Comparison of ENCODE assay signal across 39 cellular contexts in the genomic region with DNA sequence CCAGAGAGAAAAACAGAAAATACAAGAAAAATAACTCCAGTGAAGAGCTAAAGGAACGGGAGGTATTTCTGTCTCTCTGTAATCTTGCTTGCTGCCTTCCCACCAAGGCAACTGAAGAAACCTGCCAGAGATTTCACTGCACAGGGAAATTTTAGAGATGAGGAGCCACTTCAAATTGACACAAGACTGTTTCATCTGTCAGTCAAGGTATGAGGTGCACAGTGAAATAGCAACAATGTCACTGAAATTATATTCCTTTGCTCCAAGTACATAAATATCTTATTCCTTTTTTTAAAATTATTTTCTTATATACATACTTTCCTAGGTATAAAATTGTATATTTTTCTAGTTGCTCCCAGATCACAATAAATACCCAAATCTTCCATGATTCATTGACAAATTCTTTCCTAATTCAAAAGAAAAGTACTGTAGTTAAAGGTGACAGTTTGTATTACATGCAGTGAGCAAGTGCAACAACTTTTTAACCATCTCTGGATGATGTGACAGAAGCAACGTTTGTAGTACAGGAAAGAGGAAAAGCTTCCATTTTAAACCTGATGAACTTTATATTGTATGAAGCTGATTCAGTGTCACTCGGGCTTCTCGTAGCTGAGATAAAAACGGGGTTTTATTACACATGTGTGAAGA.
"Had no signal": no experiment of that assay in that cellular context is flagged by ENCODE, and none has a peak within 500 bp of the region (broad histone marks: within the 10 kb centered on the region; RNA-seq: fewer than 3 reads in every experiment).

No MANE protein-coding gene starts in this region.

- H3K9me3 ChIP-seq: ascending aorta had no signal

- H3K27ac Mint-ChIP-seq: activated CD4-positive, alpha-beta memory T cell treated with anti-CD3 and anti-CD28 coated beads, Interleukin-2, amount 10 ng/mL, durations not matched to agents 7 days and 5 days; activated CD4-positive, alpha-beta T cell treated with anti-CD3 and anti-CD28 coated beads for 36 hours; activated CD4-positive, alpha-beta T cell treated with anti-CD3 and anti-CD28 coated beads, Interleukin-2, amount 10 ng/mL, durations not matched to agents 7 days and 5 days; activated CD8-positive, alpha-beta memory T cell treated with anti-CD3 and anti-CD28 coated beads, Interleukin-2, amount 10 ng/mL, durations not matched to agents 7 days and 5 days; activated CD8-positive, alpha-beta T cell treated with anti-CD3 and anti-CD28 coated beads, Interleukin-2, amount 10 ng/mL, durations not matched to agents 7 days and 5 days; activated naive CD4-positive, alpha-beta T cell treated with anti-CD3 and anti-CD28 coated beads, Interleukin-2, amount 10 ng/mL, durations not matched to agents 7 days and 5 days; activated naive CD4-positive, alpha-beta T cell treated with anti-CD3 and anti-CD28 coated beads, Interleukin-2, amount 50 U/mL, for 24 hours; activated naive CD8-positive, alpha-beta T cell; activated naive CD8-positive, alpha-beta T cell treated with anti-CD3 and anti-CD28 coated beads, Interleukin-2, amount 10 ng/mL, durations not matched to agents 7 days and 5 days; activated naive CD8-positive, alpha-beta T cell treated with anti-CD3 and anti-CD28 coated beads, Interleukin-2, amount 50 U/mL, for 24 hours; activated T-cell treated with anti-CD3 and anti-CD28 coated beads, Interleukin-2, amount 50 U/mL, for 24 hours; activated T-helper 2 cell treated with anti-CD3 and anti-CD28 coated beads, Interferon-gamma antibody, Interleukin-2, Interleukin-4, amounts not matched to agents 10 μg/mL and 5 μg/mL and 100 μg/mL, durations not matched to agents 14 hours and 24 hours and 36 hours; T-helper 1 cell treated with Interleukin-12 subunit alpha and Interleukin-12 subunit beta and Interleukin-4 antibody, amounts not matched to agents 30 μg/mL and 1 μg/mL, for 36 hours; T-helper 2 cell treated with Interferon-gamma antibody and Interleukin-4, amounts not matched to agents 5 μg/mL and 100 μg/mL, for 36 hours; WTC11 had no signal

- H3K4me1 ChIP-seq: ascending aorta had no signal

- H3K36me3 ChIP-seq: ascending aorta, cardiac muscle cell, WERI-Rb-1 had no signal

- H3K4me3 Mint-ChIP-seq: activated CD4-positive, alpha-beta memory T cell treated with anti-CD3 and anti-CD28 coated beads, Interleukin-2, amount 10 ng/mL, durations not matched to agents 7 days and 5 days; activated CD4-positive, alpha-beta T cell treated with anti-CD3 and anti-CD28 coated beads for 36 hours; activated CD4-positive, alpha-beta T cell treated with anti-CD3 and anti-CD28 coated beads, Interleukin-2, amount 10 ng/mL, durations not matched to agents 7 days and 5 days; activated CD8-positive, alpha-beta memory T cell treated with anti-CD3 and anti-CD28 coated beads, Interleukin-2, amount 10 ng/mL, durations not matched to agents 7 days and 5 days; activated CD8-positive, alpha-beta T cell treated with anti-CD3 and anti-CD28 coated beads, Interleukin-2, amount 10 ng/mL, durations not matched to agents 7 days and 5 days; activated naive CD4-positive, alpha-beta T cell treated with anti-CD3 and anti-CD28 coated beads, Interleukin-2, amount 10 ng/mL, durations not matched to agents 7 days and 5 days; activated naive CD4-positive, alpha-beta T cell treated with anti-CD3 and anti-CD28 coated beads, Interleukin-2, amount 50 U/mL, for 24 hours; activated naive CD8-positive, alpha-beta T cell; activated naive CD8-positive, alpha-beta T cell treated with anti-CD3 and anti-CD28 coated beads, Interleukin-2, amount 10 ng/mL, durations not matched to agents 7 days and 5 days; activated naive CD8-positive, alpha-beta T cell treated with anti-CD3 and anti-CD28 coated beads, Interleukin-2, amount 50 U/mL, for 24 hours; activated T-cell treated with anti-CD3 and anti-CD28 coated beads, Interleukin-2, amount 50 U/mL, for 24 hours; brain; central memory CD8-positive, alpha-beta T cell; T-helper 1 cell treated with Interleukin-12 subunit alpha and Interleukin-12 subunit beta and Interleukin-4 antibody, amounts not matched to agents 30 μg/mL and 1 μg/mL, for 36 hours; T-helper 2 cell treated with Interferon-gamma antibody and Interleukin-4, amounts not matched to agents 5 μg/mL and 100 μg/mL, for 36 hours; WTC11 had no signal

- H3K9me3 Mint-ChIP-seq: activated CD4-positive, alpha-beta memory T cell treated with anti-CD3 and anti-CD28 coated beads, Interleukin-2, amount 10 ng/mL, durations not matched to agents 7 days and 5 days; activated CD4-positive, alpha-beta T cell treated with anti-CD3 and anti-CD28 coated beads, Interleukin-2, amount 10 ng/mL, durations not matched to agents 7 days and 5 days; activated naive CD4-positive, alpha-beta T cell treated with anti-CD3 and anti-CD28 coated beads, Interleukin-2, amount 50 U/mL, for 24 hours; activated naive CD8-positive, alpha-beta T cell treated with anti-CD3 and anti-CD28 coated beads, Interleukin-2, amount 10 ng/mL, durations not matched to agents 7 days and 5 days; activated naive CD8-positive, alpha-beta T cell treated with anti-CD3 and anti-CD28 coated beads, Interleukin-2, amount 50 U/mL, for 24 hours; activated T-helper 2 cell treated with anti-CD3 and anti-CD28 coated beads, Interferon-gamma antibody, Interleukin-2, Interleukin-4, amounts not matched to agents 10 μg/mL and 5 μg/mL and 100 μg/mL, durations not matched to agents 14 hours and 24 hours and 36 hours; T-helper 1 cell treated with Interleukin-12 subunit alpha and Interleukin-12 subunit beta and Interleukin-4 antibody, amounts not matched to agents 30 μg/mL and 1 μg/mL, for 36 hours; T-helper 2 cell treated with Interferon-gamma antibody and Interleukin-4, amounts not matched to agents 5 μg/mL and 100 μg/mL, for 36 hours; WTC11 had no signal

- H3K4me3 ChIP-seq: ascending aorta, cardiac muscle cell had no signal

- H3K27ac ChIP-seq: ascending aorta, cardiac muscle cell, WERI-Rb-1 had no signal

- DNase-seq: activated CD4-positive, alpha-beta memory T cell treated with anti-CD3 and anti-CD28 coated beads, Interleukin-2, amount 10 ng/mL, durations not matched to agents 7 days and 5 days; activated CD4-positive, alpha-beta T cell treated with anti-CD3 and anti-CD28 coated beads for 1 hour; activated CD4-positive, alpha-beta T cell treated with anti-CD3 and anti-CD28 coated beads for 36 hours; activated CD4-positive, alpha-beta T cell treated with anti-CD3 and anti-CD28 coated beads for 48 hours; activated CD4-positive, alpha-beta T cell treated with anti-CD3 and anti-CD28 coated beads, Interleukin-2, amount 10 ng/mL, durations not matched to agents 7 days and 5 days; activated CD4-positive, alpha-beta T cell treated with anti-CD3 and anti-CD28 coated beads, Interleukin-2, amount 50 U/mL, for 48 hours; activated CD4-positive, CD25-positive, alpha-beta regulatory T cell; activated CD8-positive, alpha-beta memory T cell treated with anti-CD3 and anti-CD28 coated beads for 24 hours; activated CD8-positive, alpha-beta memory T cell treated with anti-CD3 and anti-CD28 coated beads, Interleukin-2, amount 10 ng/mL, durations not matched to agents 7 days and 5 days; activated CD8-positive, alpha-beta memory T cell treated with anti-CD3 and anti-CD28 coated beads, Interleukin-2, amount 50 U/mL, for 48 hours; activated CD8-positive, alpha-beta T cell treated with anti-CD3 and anti-CD28 coated beads, Interleukin-2, amount 10 ng/mL, durations not matched to agents 7 days and 5 days; activated effector memory CD4-positive, alpha-beta T cell treated with Interleukin-2 at 50 U/mL for 16 hours; activated gamma-delta T cell; activated naive CD4-positive, alpha-beta T cell treated with anti-CD3 and anti-CD28 coated beads, Interleukin-2, amount 10 ng/mL, durations not matched to agents 7 days and 5 days; activated naive CD4-positive, alpha-beta T cell treated with Interleukin-2 at 50 U/mL for 16 hours; activated naive CD8-positive, alpha-beta T cell treated with anti-CD3 and anti-CD28 coated beads, Interleukin-2, amount 10 ng/mL, durations not matched to agents 7 days and 5 days; activated naive CD8-positive, alpha-beta T cell treated with anti-CD3 and anti-CD28 coated beads, Interleukin-2, amount 50 U/mL, for 24 hours; activated T-cell treated with anti-CD3 and anti-CD28 coated beads, Interleukin-2, amount 50 U/mL, for 24 hours; activated T-cell treated with anti-CD3 and anti-CD28 coated beads, Interleukin-2, amount 50 U/mL, for 48 hours; amygdala; anterior cingulate cortex; SW 1271; T-helper 1 cell; T-helper 2 cell; T-helper 9 cell; WERI-Rb-1 had no signal

- H3K27me3 Mint-ChIP-seq: activated CD4-positive, alpha-beta memory T cell treated with anti-CD3 and anti-CD28 coated beads, Interleukin-2, amount 10 ng/mL, durations not matched to agents 7 days and 5 days; activated CD4-positive, alpha-beta T cell treated with anti-CD3 and anti-CD28 coated beads for 36 hours; activated CD4-positive, alpha-beta T cell treated with anti-CD3 and anti-CD28 coated beads, Interleukin-2, amount 10 ng/mL, durations not matched to agents 7 days and 5 days; activated CD8-positive, alpha-beta memory T cell treated with anti-CD3 and anti-CD28 coated beads, Interleukin-2, amount 10 ng/mL, durations not matched to agents 7 days and 5 days; activated naive CD4-positive, alpha-beta T cell treated with anti-CD3 and anti-CD28 coated beads, Interleukin-2, amount 10 ng/mL, durations not matched to agents 7 days and 5 days; activated naive CD4-positive, alpha-beta T cell treated with anti-CD3 and anti-CD28 coated beads, Interleukin-2, amount 50 U/mL, for 24 hours; activated naive CD8-positive, alpha-beta T cell; activated naive CD8-positive, alpha-beta T cell treated with anti-CD3 and anti-CD28 coated beads, Interleukin-2, amount 10 ng/mL, durations not matched to agents 7 days and 5 days; activated naive CD8-positive, alpha-beta T cell treated with anti-CD3 and anti-CD28 coated beads, Interleukin-2, amount 50 U/mL, for 24 hours; activated T-cell treated with anti-CD3 and anti-CD28 coated beads, Interleukin-2, amount 50 U/mL, for 24 hours; brain; central memory CD8-positive, alpha-beta T cell had no signal

- FAIRE-seq: bronchial epithelial cell, TTC549 had no signal

- H3K36me3 Mint-ChIP-seq: activated CD8-positive, alpha-beta memory T cell treated with anti-CD3 and anti-CD28 coated beads, Interleukin-2, amount 10 ng/mL, durations not matched to agents 7 days and 5 days; activated naive CD4-positive, alpha-beta T cell treated with anti-CD3 and anti-CD28 coated beads, Interleukin-2, amount 10 ng/mL, durations not matched to agents 7 days and 5 days; activated naive CD4-positive, alpha-beta T cell treated with anti-CD3 and anti-CD28 coated beads, Interleukin-2, amount 50 U/mL, for 24 hours; activated naive CD8-positive, alpha-beta T cell; activated naive CD8-positive, alpha-beta T cell treated with anti-CD3 and anti-CD28 coated beads, Interleukin-2, amount 10 ng/mL, durations not matched to agents 7 days and 5 days; brain; WTC11 had no signal

- ATAC-seq: activated CD4-positive, alpha-beta T cell treated with anti-CD3 and anti-CD28 coated beads for 36 hours; activated CD4-positive, CD25-positive, alpha-beta regulatory T cell treated with anti-CD3 and anti-CD28 coated beads, Interleukin-2, amount 50 U/mL, for 24 hours; activated CD8-positive, alpha-beta memory T cell treated with anti-CD3 and anti-CD28 coated beads, Interleukin-2, amount 10 ng/mL, durations not matched to agents 7 days and 5 days; activated CD8-positive, alpha-beta T cell treated with anti-CD3 and anti-CD28 coated beads, Interleukin-2, amount 10 ng/mL, durations not matched to agents 7 days and 5 days; activated naive CD8-positive, alpha-beta T cell treated with anti-CD3 and anti-CD28 coated beads, Interleukin-2, amount 50 U/mL, for 24 hours; WTC11 had no signal

- H3K4me1 Mint-ChIP-seq: activated CD4-positive, alpha-beta memory T cell treated with anti-CD3 and anti-CD28 coated beads, Interleukin-2, amount 10 ng/mL, durations not matched to agents 7 days and 5 days; activated CD4-positive, alpha-beta T cell treated with anti-CD3 and anti-CD28 coated beads for 36 hours; activated CD4-positive, alpha-beta T cell treated with anti-CD3 and anti-CD28 coated beads, Interleukin-2, amount 10 ng/mL, durations not matched to agents 7 days and 5 days; activated CD8-positive, alpha-beta memory T cell treated with anti-CD3 and anti-CD28 coated beads, Interleukin-2, amount 10 ng/mL, durations not matched to agents 7 days and 5 days; activated naive CD4-positive, alpha-beta T cell treated with anti-CD3 and anti-CD28 coated beads, Interleukin-2, amount 10 ng/mL, durations not matched to agents 7 days and 5 days; activated naive CD4-positive, alpha-beta T cell treated with anti-CD3 and anti-CD28 coated beads, Interleukin-2, amount 50 U/mL, for 24 hours; activated naive CD8-positive, alpha-beta T cell treated with anti-CD3 and anti-CD28 coated beads, Interleukin-2, amount 10 ng/mL, durations not matched to agents 7 days and 5 days; activated naive CD8-positive, alpha-beta T cell treated with anti-CD3 and anti-CD28 coated beads, Interleukin-2, amount 50 U/mL, for 24 hours; central memory CD8-positive, alpha-beta T cell had no signal

- H3K27me3 ChIP-seq: ascending aorta, cardiac muscle cell had no signal
